ENCODE assay signal across 28 cellular contexts in the genomic region with DNA sequence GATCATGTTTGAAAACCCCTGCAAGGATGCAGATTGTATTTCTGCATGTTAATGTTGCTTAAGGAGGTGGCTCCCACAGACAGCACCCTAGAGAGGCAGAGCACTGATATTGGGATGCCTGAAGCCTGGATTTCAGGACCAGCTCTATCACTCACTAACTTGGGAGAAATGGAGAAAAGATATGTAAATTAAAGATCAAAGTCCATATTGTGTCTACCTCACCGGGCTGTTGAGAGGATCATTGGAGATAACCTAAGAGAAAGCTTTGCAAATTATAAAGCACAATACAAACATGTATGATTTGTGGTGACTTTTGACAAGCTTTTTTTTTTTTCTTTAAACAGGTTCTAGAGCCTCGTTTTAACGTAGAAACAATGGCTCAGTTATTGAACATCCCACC. TPM values are rescaled to one million over a fixed set of nuclear protein-coding genes. Genes with fewer than 3 reads are reported as not detected.
"Had no signal": no experiment of that assay in that cellular context is flagged by ENCODE, and none has a peak within 500 bp of the region (broad histone marks: within the 10 kb centered on the region; RNA-seq: fewer than 3 reads in every experiment).

No MANE protein-coding gene starts in this region.

- H3K36me3 Mint-ChIP-seq: natural killer cell treated with Interleukin-12 subunit alpha and Interleukin-12 subunit beta and Interleukin-15 and Interleukin-18, amount 100 ng/mL, for 72 hours; stimulated activated memory B cell treated with anti-CD40 and anti-IgM and Interleukin-4, amounts not matched to agents 10 μg/mL and 1 μg/mL and 100 μg/mL, for 72 hours had no signal

- H3K27ac Mint-ChIP-seq: mesothelial cell of epicardium; naive thymus-derived CD4-positive, alpha-beta T cell; natural killer cell treated with Interleukin-12 subunit alpha and Interleukin-12 subunit beta and Interleukin-15 and Interleukin-18, amount 100 ng/mL, for 72 hours; stimulated activated memory B cell treated with anti-CD40 and anti-IgM and Interleukin-4, amounts not matched to agents 10 μg/mL and 1 μg/mL and 100 μg/mL, for 72 hours; stimulated activated naive CD8-positive, alpha-beta T cell treated with anti-CD3 and anti-CD28 coated beads, Interleukin-15, amount 100 ng/mL, for 72 hours had no signal

- H3K27ac ChIP-seq: heart left ventricle, left lung, neutrophil, parathyroid adenoma, right atrium auricular region, right lobe of liver, testis, thyroid gland, transverse colon, upper lobe of left lung, vagina had no signal

- H3K4me3 Mint-ChIP-seq: mesothelial cell of epicardium; naive thymus-derived CD4-positive, alpha-beta T cell; natural killer cell treated with Interleukin-12 subunit alpha and Interleukin-12 subunit beta and Interleukin-15 and Interleukin-18, amount 100 ng/mL, for 72 hours; stimulated activated memory B cell treated with anti-CD40 and anti-IgM and Interleukin-4, amounts not matched to agents 10 μg/mL and 1 μg/mL and 100 μg/mL, for 72 hours; stimulated activated naive CD8-positive, alpha-beta T cell treated with anti-CD3 and anti-CD28 coated beads, Interleukin-15, amount 100 ng/mL, for 72 hours had no signal

- H3K4me1 Mint-ChIP-seq: mesothelial cell of epicardium; naive thymus-derived CD4-positive, alpha-beta T cell; stimulated activated naive CD8-positive, alpha-beta T cell treated with anti-CD3 and anti-CD28 coated beads, Interleukin-15, amount 100 ng/mL, for 72 hours had no signal

- H3K4me3 ChIP-seq: heart left ventricle, left lung, lung, right atrium auricular region, right lobe of liver, smooth muscle cell, testis, thyroid gland, transverse colon, upper lobe of left lung, vagina had no signal

- H3K27me3 Mint-ChIP-seq: naive thymus-derived CD4-positive, alpha-beta T cell; natural killer cell treated with Interleukin-12 subunit alpha and Interleukin-12 subunit beta and Interleukin-15 and Interleukin-18, amount 100 ng/mL, for 72 hours; stimulated activated memory B cell treated with anti-CD40 and anti-IgM and Interleukin-4, amounts not matched to agents 10 μg/mL and 1 μg/mL and 100 μg/mL, for 72 hours; stimulated activated naive CD8-positive, alpha-beta T cell treated with anti-CD3 and anti-CD28 coated beads, Interleukin-15, amount 100 ng/mL, for 72 hours had no signal

- H3K36me3 ChIP-seq: neutrophil had no signal

- H3K4me1 ChIP-seq: heart left ventricle, left lung, parathyroid adenoma, right atrium auricular region, right lobe of liver, testis, thyroid gland, upper lobe of left lung, vagina had no signal

- H3K27me3 ChIP-seq: heart left ventricle, left lung, neutrophil, right atrium auricular region, right lobe of liver, testis, thyroid gland, transverse colon, upper lobe of left lung, vagina had no signal

- ATAC-seq: heart left ventricle; left lung; naive thymus-derived CD4-positive, alpha-beta T cell; natural killer cell treated with Interleukin-12 subunit alpha and Interleukin-12 subunit beta and Interleukin-15 and Interleukin-18, amount 100 ng/mL, for 72 hours; stimulated activated memory B cell treated with anti-CD40 and anti-IgM and Interleukin-4, amounts not matched to agents 10 μg/mL and 1 μg/mL and 100 μg/mL, for 72 hours; stimulated activated naive CD8-positive, alpha-beta T cell treated with anti-CD3 and anti-CD28 coated beads, Interleukin-15, amount 100 ng/mL, for 72 hours had no signal

- DNase-seq: heart left ventricle; hypothalamus; islet precursor cell; left lung; mesendoderm; naive thymus-derived CD4-positive, alpha-beta T cell; occipital lobe; right lobe of liver; stimulated activated CD4-positive, alpha-beta T cell treated with anti-CD3 and anti-CD28 coated beads, Interleukin-1b, Interleukin-23, amount 100 ng/mL, for 48 hours; stimulated activated CD4-positive, alpha-beta T cell treated with anti-CD3 and anti-CD28 coated beads, Interleukin-2, amount 100 ng/mL, for 48 hours; stimulated activated CD4-positive, alpha-beta T cell treated with anti-CD3 and anti-CD28 coated beads, Interleukin-4, amount 100 ng/mL, for 4 hours; stimulated activated CD8-positive, alpha-beta memory T cell treated with anti-CD3 and anti-CD28 coated beads, Interleukin-4, amount 100 ng/mL, for 48 hours; stimulated activated naive CD4-positive, alpha-beta T cell treated with Interleukin-2 at 50 U/mL for 16 hours; stimulated activated naive CD8-positive, alpha-beta T cell treated with anti-CD3 and anti-CD28 coated beads, Interleukin-15, amount 100 ng/mL, for 72 hours; testis; thyroid gland; transverse colon; upper lobe of left lung had no signal

- H3K9me3 ChIP-seq: heart left ventricle, left lung, neutrophil, right atrium auricular region, right lobe of liver, testis, thyroid gland, transverse colon, upper lobe of left lung, vagina had no signal

- H3K9me3 Mint-ChIP-seq: mesothelial cell of epicardium; naive thymus-derived CD4-positive, alpha-beta T cell; natural killer cell treated with Interleukin-12 subunit alpha and Interleukin-12 subunit beta and Interleukin-15 and Interleukin-18, amount 100 ng/mL, for 72 hours; stimulated activated memory B cell treated with anti-CD40 and anti-IgM and Interleukin-4, amounts not matched to agents 10 μg/mL and 1 μg/mL and 100 μg/mL, for 72 hours; stimulated activated naive CD8-positive, alpha-beta T cell treated with anti-CD3 and anti-CD28 coated beads, Interleukin-15, amount 100 ng/mL, for 72 hours had no signal

RNA-seq across cellular contexts. Expression of a gene that starts 7.6 kb away (rescaled TPM):
- total RNA-seq: mononuclear cell, vagina had no signal
- polyA plus RNA-seq: naive thymus-derived CD4-positive, alpha-beta T cell had no signal
